24 cellular contexts compared by ENCODE assay signal in the genomic region with DNA sequence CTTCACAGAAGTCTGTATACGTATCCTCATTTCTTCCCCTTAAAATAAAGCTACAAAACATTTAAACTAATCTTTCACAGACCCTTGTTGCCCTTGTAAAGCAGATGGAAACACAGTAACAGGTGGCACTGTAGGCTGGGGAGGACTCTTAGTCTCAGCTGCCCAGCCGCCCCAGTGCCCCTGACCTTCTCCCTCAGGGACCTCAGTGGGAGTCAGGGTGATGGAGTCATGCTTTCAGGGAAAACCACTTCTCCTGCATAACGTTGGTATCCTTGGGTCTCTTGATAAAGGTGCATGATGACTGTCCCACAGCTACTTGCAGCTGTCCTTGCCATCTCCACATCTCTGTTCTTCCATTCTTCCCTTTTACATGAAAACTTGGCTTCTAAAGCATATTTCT.
"Had no signal": no experiment of that assay in that cellular context is flagged by ENCODE, and none has a peak within 500 bp of the region (broad histone marks: within the 10 kb centered on the region; RNA-seq: fewer than 3 reads in every experiment).

No MANE protein-coding gene starts in this region.

- DNase-seq: activated CD4-positive, alpha-beta memory T cell treated with anti-CD3 and anti-CD28 coated beads, Interleukin-2, amount 10 ng/mL, durations not matched to agents 7 days and 5 days; activated CD4-positive, alpha-beta T cell treated with anti-CD3 and anti-CD28 coated beads, Interleukin-2, amount 10 ng/mL, durations not matched to agents 24 days and 14 days; activated effector memory CD4-positive, alpha-beta T cell treated with Interleukin-2 at 50 U/mL for 16 hours; activated naive CD4-positive, alpha-beta T cell treated with anti-CD3 and anti-CD28 coated beads, Interleukin-2, amount 50 U/mL, for 16 hours; activated naive CD8-positive, alpha-beta T cell treated with anti-CD3 and anti-CD28 coated beads, Interleukin-2, amount 50 U/mL, for 24 hours; activated T-cell treated with anti-CD3 and anti-CD28 coated beads, Interleukin-2, amount 50 U/mL, for 72 hours; cerebellar nuclear complex; cortex of kidney; kidney; left lung; midbrain; occipital lobe; posterior cingulate gyrus; retina; sigmoid colon; spleen; stimulated activated CD4-positive, alpha-beta T cell treated with anti-CD3 and anti-CD28 coated beads, Interleukin-4, amount 100 ng/mL, for 1 hour; stimulated activated naive CD4-positive, alpha-beta T cell; T-helper 17 cell; testis; uterus had no signal

- H3K4me1 Mint-ChIP-seq: activated CD4-positive, alpha-beta memory T cell treated with anti-CD3 and anti-CD28 coated beads, Interleukin-2, amount 10 ng/mL, durations not matched to agents 7 days and 5 days; activated CD4-positive, alpha-beta T cell treated with anti-CD3 and anti-CD28 coated beads, Interleukin-2, amount 10 ng/mL, durations not matched to agents 24 days and 14 days; neural crest cell had no signal

- H3K27ac ChIP-seq: epithelial cell of prostate, left lung, sigmoid colon, spleen, testis, uterus had no signal

- H3K27ac Mint-ChIP-seq: activated CD4-positive, alpha-beta memory T cell treated with anti-CD3 and anti-CD28 coated beads, Interleukin-2, amount 10 ng/mL, durations not matched to agents 7 days and 5 days; activated CD4-positive, alpha-beta T cell treated with anti-CD3 and anti-CD28 coated beads, Interleukin-2, amount 10 ng/mL, durations not matched to agents 24 days and 14 days; activated naive CD8-positive, alpha-beta T cell treated with anti-CD3 and anti-CD28 coated beads, Interleukin-2, amount 50 U/mL, for 24 hours; activated T-cell treated with anti-CD3 and anti-CD28 coated beads, Interleukin-2, amount 50 U/mL, for 72 hours; T-helper 17 cell had no signal

- H3K4me1 ChIP-seq: left lung, spleen, testis, uterus had no signal

- H3K4me3 ChIP-seq: left lung, sigmoid colon, spleen, testis, uterus had no signal

- H3K9me3 Mint-ChIP-seq: activated CD4-positive, alpha-beta T cell treated with anti-CD3 and anti-CD28 coated beads, Interleukin-2, amount 10 ng/mL, durations not matched to agents 24 days and 14 days; activated naive CD8-positive, alpha-beta T cell treated with anti-CD3 and anti-CD28 coated beads, Interleukin-2, amount 50 U/mL, for 24 hours; activated T-cell treated with anti-CD3 and anti-CD28 coated beads, Interleukin-2, amount 50 U/mL, for 72 hours; neural crest cell had no signal

- H3K36me3 ChIP-seq: left lung, sigmoid colon, spleen, uterus had no signal

- H3K27me3 ChIP-seq: left lung, sigmoid colon, spleen, testis, uterus had no signal

- H3K9me3 ChIP-seq: left lung, sigmoid colon, spleen, testis, uterus had no signal

- ATAC-seq: activated CD4-positive, CD25-positive, alpha-beta regulatory T cell treated with anti-CD3 and anti-CD28 coated beads, Interleukin-2, amount 50 U/mL, for 24 hours; activated naive CD8-positive, alpha-beta T cell treated with anti-CD3 and anti-CD28 coated beads, Interleukin-2, amount 50 U/mL, for 24 hours; activated T-cell treated with anti-CD3 and anti-CD28 coated beads, Interleukin-2, amount 50 U/mL, for 72 hours; left lung; T-helper 17 cell had no signal

- H3K4me3 Mint-ChIP-seq: activated CD4-positive, alpha-beta memory T cell treated with anti-CD3 and anti-CD28 coated beads, Interleukin-2, amount 10 ng/mL, durations not matched to agents 7 days and 5 days; activated CD4-positive, alpha-beta T cell treated with anti-CD3 and anti-CD28 coated beads, Interleukin-2, amount 10 ng/mL, durations not matched to agents 24 days and 14 days; activated naive CD8-positive, alpha-beta T cell treated with anti-CD3 and anti-CD28 coated beads, Interleukin-2, amount 50 U/mL, for 24 hours; activated T-cell treated with anti-CD3 and anti-CD28 coated beads, Interleukin-2, amount 50 U/mL, for 72 hours; neural crest cell; T-helper 17 cell had no signal

- H3K27me3 Mint-ChIP-seq: activated CD4-positive, alpha-beta memory T cell treated with anti-CD3 and anti-CD28 coated beads, Interleukin-2, amount 10 ng/mL, durations not matched to agents 7 days and 5 days; activated CD4-positive, alpha-beta T cell treated with anti-CD3 and anti-CD28 coated beads, Interleukin-2, amount 10 ng/mL, durations not matched to agents 24 days and 14 days; activated naive CD8-positive, alpha-beta T cell treated with anti-CD3 and anti-CD28 coated beads, Interleukin-2, amount 50 U/mL, for 24 hours; T-helper 17 cell had no signal
